9 cellular contexts compared by ENCODE assay signal in the genomic region with DNA sequence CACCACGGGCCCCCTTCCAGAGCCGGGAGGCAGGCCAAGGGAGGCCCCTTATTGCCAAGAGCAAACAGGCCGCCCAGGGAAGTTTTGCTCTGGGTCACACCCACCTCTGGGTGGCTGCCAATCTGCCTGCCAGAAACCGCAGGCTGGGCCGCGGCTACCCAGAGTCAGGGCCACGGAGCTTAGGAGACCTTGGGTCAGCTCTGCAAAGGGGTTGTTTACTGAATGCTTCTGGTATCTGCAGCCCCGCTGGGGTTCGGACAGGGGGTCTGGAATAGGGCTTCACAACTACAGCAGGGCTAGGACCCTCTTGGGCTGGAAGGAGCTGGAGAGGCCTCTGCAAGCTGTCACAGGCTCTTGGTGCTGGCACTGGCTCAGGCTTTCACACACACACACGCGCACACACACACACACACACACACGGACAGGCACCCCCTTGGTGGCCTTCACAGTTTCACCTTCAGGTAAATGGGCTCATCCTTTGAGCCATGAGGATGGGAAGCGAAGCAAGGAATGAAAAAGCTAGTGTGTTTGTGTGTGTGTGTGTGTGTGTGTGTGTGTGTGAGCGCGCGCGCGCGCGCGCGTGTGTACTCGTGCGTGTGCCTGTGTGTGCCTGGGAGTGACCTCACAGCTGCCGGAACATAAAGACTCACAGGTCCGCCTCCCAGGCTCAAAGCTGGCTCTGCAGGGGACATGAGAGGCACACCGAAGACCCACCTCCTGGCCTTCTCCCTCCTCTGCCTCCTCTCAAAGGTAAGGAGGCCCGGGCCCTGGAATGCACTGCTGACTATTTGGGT. TPM values are rescaled to one million over a fixed set of nuclear protein-coding genes. Genes with fewer than 3 reads are reported as not detected.
DNase-seq lines count a peak whose midpoint lies in the region; ATAC-seq, FAIRE-seq and TF ChIP-seq lines count a peak whose summit lies in the region.
"Had no signal": no experiment of that assay in that cellular context is flagged by ENCODE, and none has a peak within 500 bp of the region (broad histone marks: within the 10 kb centered on the region; RNA-seq: fewer than 3 reads in every experiment).

A gene with protein sequence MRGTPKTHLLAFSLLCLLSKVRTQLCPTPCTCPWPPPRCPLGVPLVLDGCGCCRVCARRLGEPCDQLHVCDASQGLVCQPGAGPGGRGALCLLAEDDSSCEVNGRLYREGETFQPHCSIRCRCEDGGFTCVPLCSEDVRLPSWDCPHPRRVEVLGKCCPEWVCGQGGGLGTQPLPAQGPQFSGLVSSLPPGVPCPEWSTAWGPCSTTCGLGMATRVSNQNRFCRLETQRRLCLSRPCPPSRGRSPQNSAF (plus strand): TSS at position 669 of the 794 bp plus-strand sequence. CDS start 22 bp downstream, at position 691.

- peaks cover 40% of the 10 kb centered on the region for H3K4me1 ChIP-seq in GM23248 (ENCODE audit: insufficient read depth)
- H3K4me1 ChIP-seq in pancreas = peaks cover 0 to 6% (median 3%) of the 10 kb centered on the region in 3 donors

- no peaks in the 10 kb centered on the region for H3K9me3 Mint-ChIP-seq in CD4-positive, alpha-beta T cell
- H3K9me3 Mint-ChIP-seq in type B pancreatic cell = no peaks in the 10 kb centered on the region

- 14 to 15% methylated on average over 27 of the region's 28 CpGs for WGBS in GM23248 (ENCODE audit: low coverage in 1 of 2, low lambda C conversion rate in 2 of 2, missing lambda C conversion rate in 2 of 2), 2 experiments
- WGBS in pancreas, 2 donors = 33 to 39% methylated on average over 23 to 28 of the region's 28 CpGs

- no peaks in the 10 kb centered on the region for H3K9me3 ChIP-seq in GM23248 (ENCODE audit: low read depth)
- H3K9me3 ChIP-seq in pancreas = no peaks in the 10 kb centered on the region
- no peaks in the 10 kb centered on the region for H3K9me3 ChIP-seq in CD4-positive, alpha-beta T cell (ENCODE audit: control insufficient read depth, low read length)

- H3K9me2 ChIP-seq in GM23248 (ENCODE audit: insufficient read depth) = no peaks in the 10 kb centered on the region

- H3K4me1 Mint-ChIP-seq in CD4-positive, alpha-beta T cell (ENCODE audit: low read depth) = no peaks in the 10 kb centered on the region
- no peaks in the 10 kb centered on the region for H3K4me1 Mint-ChIP-seq in type B pancreatic cell (ENCODE audit: unreplicated experiment)

- TF ChIP-seq CTCF in fibroblast of mammary gland (conservative IDR thresholded peaks at IDR 0.05; ENCODE audit: control insufficient read depth, insufficient read depth, low read depth, low read length) (no peak), pancreas (IDR thresholded peaks at IDR 0.05) (no peak), type B pancreatic cell (conservative IDR thresholded peaks at IDR 0.05) (no peak)
- no peak for TF ChIP-seq CTCF in CD4-positive, alpha-beta T cell (IDR thresholded peaks at IDR 0.05)

- in situ Hi-C loops in GM23248 (cut with MboI) = no loop called here

- H3K27me3 Mint-ChIP-seq in CD4-positive, alpha-beta T cell = no peaks in the 10 kb centered on the region
- no peaks in the 10 kb centered on the region for H3K27me3 Mint-ChIP-seq in type B pancreatic cell

- no peaks in the 10 kb centered on the region for H3K36me3 Mint-ChIP-seq in CD4-positive, alpha-beta T cell (ENCODE audit: low read depth)
- H3K36me3 Mint-ChIP-seq in type B pancreatic cell = no peaks in the 10 kb centered on the region

- peak within 1 kb of the TSS; percentile 38 for H3K27ac ChIP-seq in GM23248
- no peak within 1 kb of the TSS for H3K27ac ChIP-seq in pancreas
- no peak within 1 kb of the TSS for H3K27ac ChIP-seq in CD4-positive, alpha-beta T cell (ENCODE audit: low read depth, low read length)
- H3K27ac ChIP-seq: cardiac muscle cell had no signal

- H3K9ac ChIP-seq in GM23248 = peak within 1 kb of the TSS; percentile 48

- H4K20me1 ChIP-seq in GM23248 (ENCODE audit: insufficient read depth) = no peaks in the 10 kb centered on the region

- H3K36me3 ChIP-seq in GM23248 (ENCODE audit: low read depth) (no peaks in the 10 kb centered on the region), pancreas (no peaks in the 10 kb centered on the region)
- H3K36me3 ChIP-seq: cardiac muscle cell had no signal

- no peak within 1 kb of the TSS for H3K4me3 Mint-ChIP-seq in CD4-positive, alpha-beta T cell
- H3K4me3 Mint-ChIP-seq in type B pancreatic cell = no peak within 1 kb of the TSS

- H3F3A ChIP-seq in GM23248 (ENCODE audit: insufficient read depth) = peaks cover 26% of the 10 kb centered on the region

- H3K27me3 ChIP-seq in GM23248 (replicated peaks; ENCODE audit: insufficient read depth) (no peaks in the 10 kb centered on the region), pancreas (no peaks in the 10 kb centered on the region)
- no peaks in the 10 kb centered on the region for H3K27me3 ChIP-seq in CD4-positive, alpha-beta T cell (ENCODE audit: control insufficient read depth, insufficient read depth, low read length)
- H3K27me3 ChIP-seq: cardiac muscle cell had no signal

- intact Hi-C loops in pancreas (cut with DNase I) = no loop called here
- intact Hi-C loops in CD4-positive, alpha-beta T cell (cut with DNase I, micrococcal nuclease) = no loop called here

- FAIRE-seq in pancreas (lab: Jason Lieb, UNC) = no peak

- peak within 1 kb of the TSS; percentile 50; the same call in 1 of the 2 replicates for H2AFZ ChIP-seq in GM23248

- H3K79me2 ChIP-seq in GM23248 (ENCODE audit: insufficient read depth) = no peaks in the 10 kb centered on the region

- POLR2A ChIA-PET in CD4-positive, alpha-beta T cell (lab: Charles Lee) = no interaction called here

- CTCF ChIA-PET in CD4-positive, alpha-beta T cell (lab: Charles Lee) = no interaction called here

- peak; percentile 95 for DNase-seq in GM23248
- peak; percentile 89 for DNase-seq in RPMI8226
- peak; percentile 85 for DNase-seq in fibroblast of mammary gland (ENCODE audit: low read depth)
- DNase-seq in pancreas = peak; percentile 70 to 93 (median 84)
- no peak for DNase-seq in CD4-positive, alpha-beta T cell
- no peak for DNase-seq in type B pancreatic cell (ENCODE audit: extremely low spot score, unreplicated experiment)
- DNase-seq in activated effector memory CD4-positive, alpha-beta T cell treated with anti-CD3 and anti-CD28 coated beads, Interleukin-2, amount 50 U/mL, for 16 hours = no peak

- ATAC-seq in pancreas (peak; percentile 94 to 98 (median 97)), GM18498 (IDR thresholded peaks at IDR 0.05; ENCODE audit: unreplicated experiment) (no peak)
- ATAC-seq in CD4-positive, alpha-beta T cell (ENCODE audit: poor library complexity) = no peak

- H3K27ac Mint-ChIP-seq in CD4-positive, alpha-beta T cell = no peak within 1 kb of the TSS
- no peak within 1 kb of the TSS for H3K27ac Mint-ChIP-seq in type B pancreatic cell

- H3K4me3 ChIP-seq in GM23248 = peak within 1 kb of the TSS; percentile 30
- H3K4me3 ChIP-seq in fibroblast of mammary gland (ENCODE audit: control insufficient read depth, low read depth, low read length) = peak within 1 kb of the TSS; percentile 15
- no peak within 1 kb of the TSS for H3K4me3 ChIP-seq in pancreas
- H3K4me3 ChIP-seq: cardiac muscle cell had no signal

- peak within 1 kb of the TSS; percentile 74 for H3K4me2 ChIP-seq in GM23248 (ENCODE audit: unreplicated experiment)

RNA-seq across cellular contexts. Expression of the gene that starts here (rescaled TPM):
- 24.5 and 47.3 TPM in 2 replicates for total RNA-seq in GM23248 (2014; rRNA removed; shearing (Covaris generic))
- polyA plus RNA-seq in GM23248 (2016; fragmentation: Nextera tagmentation; extraction: Ambion mirVana) (20.8 and 23.6 TPM in 2 replicates), pancreas (1 to 10 TPM; 3.3 to 6.4 TPM)
- total RNA-seq in pancreas (1 to 10 TPM in 5 of 6 donors, under 1 TPM in 1; 0.14 to 3.3 (median 1.3) TPM), type B pancreatic cell (ENCODE audit: low replicate concordance) (not detected in 2 replicates)
- not detected for total RNA-seq in CD4-positive, alpha-beta T cell
- total RNA-seq: cardiac muscle cell had no signal

Comparison
In these comparisons a context has a peak if more than half of its experiments do, and no peak if none do; other contexts are left out.
1. DNase-seq: peak in GM23248 (single experiment), RPMI8226 (single experiment), fibroblast of mammary gland (single experiment) and pancreas (6 of 6); none in CD4-positive, alpha-beta T cell (0 of 10), type B pancreatic cell (single experiment) and activated effector memory CD4-positive, alpha-beta T cell treated with anti-CD3 and anti-CD28 coated beads, Interleukin-2, amount 50 U/mL, for 16 hours (single experiment).
2. H3K4me3 ChIP-seq: peak in GM23248 (single experiment) and fibroblast of mammary gland (single experiment); none in pancreas (0 of 4).
3. ATAC-seq: peak in pancreas (4 of 4); none in GM18498 (single experiment) and CD4-positive, alpha-beta T cell (single experiment).